In genomic region chr14:82565825-82566224, GRCh38 we compare ENCODE assay signal across 24 cellular contexts.
"Had no signal": no experiment of that assay in that cellular context is flagged by ENCODE, and none has a peak within 500 bp of the region (broad histone marks: within the 10 kb centered on the region; RNA-seq: fewer than 3 reads in every experiment).

No MANE protein-coding gene starts in this region.

- H3K27ac ChIP-seq: esophagus muscularis mucosa, foreskin keratinocyte, gastroesophageal sphincter, heart left ventricle, hepatocyte, neural progenitor cell, parathyroid adenoma, sigmoid colon, stomach, thyroid gland, vagina had no signal

- H3K36me3 Mint-ChIP-seq: memory B cell; neural progenitor cell; stimulated activated effector memory CD8-positive, alpha-beta T cell treated with anti-CD3 and anti-CD28 coated beads, Interleukin-12 subunit alpha, Interleukin-12 subunit beta, amount 100 ng/mL, for 72 hours had no signal

- H3K4me3 ChIP-seq: esophagus muscularis mucosa, gastroesophageal sphincter, heart left ventricle, hepatocyte, lung, neural progenitor cell, sigmoid colon, stomach, thyroid gland, vagina had no signal

- H3K27me3 ChIP-seq: esophagus muscularis mucosa, foreskin keratinocyte, gastroesophageal sphincter, heart left ventricle, hepatocyte, neural progenitor cell, sigmoid colon, stomach, thyroid gland, vagina had no signal

- H3K4me1 Mint-ChIP-seq: memory B cell; natural killer cell; stimulated activated effector memory CD8-positive, alpha-beta T cell treated with anti-CD3 and anti-CD28 coated beads, Interleukin-12 subunit alpha, Interleukin-12 subunit beta, amount 100 ng/mL, for 72 hours had no signal

- DNase-seq: effector memory CD4-positive, alpha-beta T cell; foreskin keratinocyte; heart left ventricle; kidney; natural killer cell; right cardiac atrium; sigmoid colon; stimulated activated CD4-positive, alpha-beta T cell treated with anti-CD3 and anti-CD28 coated beads, Interleukin-2, amount 100 ng/mL, for 24 hours; stimulated activated CD4-positive, alpha-beta T cell treated with anti-CD3 and anti-CD28 coated beads, Interleukin-4, amount 100 ng/mL, for 24 hours; stimulated activated naive CD4-positive, alpha-beta T cell treated with Interleukin-2 at 50 U/mL for 16 hours; stomach; thyroid gland; trophoblast cell had no signal

- H3K27me3 Mint-ChIP-seq: dendritic cell treated with granulocyte-macrophage colony-stimulating factor and Interleukin-4, amounts not matched to agents 40 ng/mL and 50 ng/mL, for 4 days; memory B cell; progenitor cell of endocrine pancreas had no signal

- H3K4me3 Mint-ChIP-seq: dendritic cell treated with granulocyte-macrophage colony-stimulating factor and Interleukin-4, amounts not matched to agents 40 ng/mL and 50 ng/mL, for 4 days; memory B cell; natural killer cell; neural progenitor cell; stimulated activated effector memory CD8-positive, alpha-beta T cell treated with anti-CD3 and anti-CD28 coated beads, Interleukin-12 subunit alpha, Interleukin-12 subunit beta, amount 100 ng/mL, for 72 hours had no signal

- H3K9me3 Mint-ChIP-seq: neural progenitor cell had no signal

- H3K27ac Mint-ChIP-seq: dendritic cell treated with granulocyte-macrophage colony-stimulating factor and Interleukin-4, amounts not matched to agents 40 ng/mL and 50 ng/mL, for 4 days; memory B cell; natural killer cell; neural progenitor cell; progenitor cell of endocrine pancreas; stimulated activated effector memory CD8-positive, alpha-beta T cell treated with anti-CD3 and anti-CD28 coated beads, Interleukin-12 subunit alpha, Interleukin-12 subunit beta, amount 100 ng/mL, for 72 hours had no signal
